22 cellular contexts compared by ENCODE assay signal in genomic region chr7:106035568-106035967, GRCh38.
DNase-seq lines count a peak whose midpoint lies in the region; ATAC-seq, FAIRE-seq and TF ChIP-seq lines count a peak whose summit lies in the region.
"Had no signal": no experiment of that assay in that cellular context is flagged by ENCODE, and none has a peak within 500 bp of the region (broad histone marks: within the 10 kb centered on the region; RNA-seq: fewer than 3 reads in every experiment).

No MANE protein-coding gene starts in this region.

- in situ Hi-C loops in HepG2 (cut with HindIII; ENCODE audit: extremely low pct_ligation_motif_present, low pct_unique_long_range_greater_than_20kb): no loop called here
- in situ Hi-C loops in K562 (cut with MboI): no loop called here
- in situ Hi-C loops in transverse colon (cut with MboI; ENCODE audit: low pct_ligation_motif_present in 1 of 4, low pct_unique_long_range_greater_than_20kb in 1 of 4, low sequenced_read_pairs in 3 of 4): loop anchor here in 2 of 4 donors (25.0 kb wide), 2 partner anchors 273 to 373 kb away; no protein-coding TSS in a partner anchor

- FAIRE-seq in HepG2 (lab: Jason Lieb, UNC) (peak; percentile 15), K562 (lab: Jason Lieb, UNC) (peak; percentile 76)
- FAIRE-seq: A549, D721Med, G401.6, GM12891, GM19239 had no signal

- DNase-seq in HepG2 (ENCODE audit: low spot score) (no peak), right lobe of liver (no peak), K562 (ENCODE audit: extremely low read depth in 1 of 4, low spot score in 3 of 4) (no peak), testis (peak; percentile 56), transverse colon (no peak)
- DNase-seq in natural killer cell treated with Interleukin-12 subunit alpha and Interleukin-12 subunit beta and Interleukin-15 and Interleukin-18, amount 100 ng/mL, for 72 hours (ENCODE audit: low spot score): no peak
- DNase-seq: AML-193; Caco-2; Calu3; CD4-positive, alpha-beta T cell; CD8-positive, alpha-beta T cell; DMS79 treated with DMSO at 0.1 percent for 48 hours; GF-D8 had no signal

- no peak overlapping the region for H3K27ac ChIP-seq in HepG2 (ENCODE audit: extremely low read length, insufficient read depth, low read length)
- no peak overlapping the region for H3K27ac ChIP-seq in right lobe of liver
- H3K27ac ChIP-seq in K562 (ENCODE audit: extremely low read depth, low read depth, low read length): no peak overlapping the region
- no peak overlapping the region for H3K27ac ChIP-seq in testis
- no peak overlapping the region for H3K27ac ChIP-seq in transverse colon
- H3K27ac ChIP-seq: 22Rv1; A549; BLaER1 treated with 17β-estradiol and CSF1 and Interleukin-3, amounts not matched to agents 10 nM and 100 nM; C4-2B had no signal

- no peaks in the 10 kb centered on the region for H3K9me3 Mint-ChIP-seq in natural killer cell treated with Interleukin-12 subunit alpha and Interleukin-12 subunit beta and Interleukin-15 and Interleukin-18, amount 100 ng/mL, for 72 hours
- H3K9me3 Mint-ChIP-seq: CD4-positive, alpha-beta T cell; CD8-positive, alpha-beta T cell had no signal

- intact Hi-C loops in HepG2 (cut with micrococcal nuclease; ENCODE audit: unreplicated experiment): no loop called here
- intact Hi-C loops in right lobe of liver (cut with DNase I): no loop called here
- intact Hi-C loops in K562 (cut with micrococcal nuclease): no loop called here
- intact Hi-C loops in testis (cut with DNase I; ENCODE audit: low total_unique reads): no loop called here
- intact Hi-C loops in transverse colon (cut with DNase I; ENCODE audit: low total_unique reads): loop anchor here (5.0 kb wide), 1 partner anchor 388 kb away; no protein-coding TSS in a partner anchor

- no peaks in the 10 kb centered on the region for H3K9me1 ChIP-seq in K562 (ENCODE audit: control insufficient read depth, insufficient read depth, low read length)

- peaks cover 9 to 15% of the 10 kb centered on the region in 2 donors for H3K27me3 Mint-ChIP-seq in natural killer cell treated with Interleukin-12 subunit alpha and Interleukin-12 subunit beta and Interleukin-15 and Interleukin-18, amount 100 ng/mL, for 72 hours
- H3K27me3 Mint-ChIP-seq: CD4-positive, alpha-beta T cell had no signal

- no peak overlapping the region for H3K4me3 Mint-ChIP-seq in natural killer cell treated with Interleukin-12 subunit alpha and Interleukin-12 subunit beta and Interleukin-15 and Interleukin-18, amount 100 ng/mL, for 72 hours
- H3K4me3 Mint-ChIP-seq: B cell; CD4-positive, alpha-beta T cell; CD8-positive, alpha-beta T cell had no signal

- no peaks in the 10 kb centered on the region for H3K36me3 ChIP-seq in HepG2 (replicated peaks in 1 of 2; ENCODE audit: control insufficient read depth in 1 of 2, insufficient read depth in 2 of 2, low read length in 2 of 2)
- no peaks in the 10 kb centered on the region for H3K36me3 ChIP-seq in right lobe of liver
- H3K36me3 ChIP-seq in K562 (ENCODE audit: control insufficient read depth, insufficient read depth, low read length): no peaks in the 10 kb centered on the region
- H3K36me3 ChIP-seq in testis (ENCODE audit: low read depth, missing control alignments): no peaks in the 10 kb centered on the region
- H3K36me3 ChIP-seq in transverse colon: no peaks in the 10 kb centered on the region
- H3K36me3 ChIP-seq: BLaER1 treated with 17β-estradiol and CSF1 and Interleukin-3, amounts not matched to agents 10 nM and 100 nM had no signal

- H3K4me2 ChIP-seq in HepG2 (ENCODE audit: low read depth, low read length) (no peak overlapping the region), K562 (ENCODE audit: insufficient read depth, low read length) (no peak overlapping the region)
- H3K4me2 ChIP-seq: A549; BLaER1 treated with 17β-estradiol and CSF1 and Interleukin-3, amounts not matched to agents 10 nM and 100 nM had no signal

- no peaks in the 10 kb centered on the region for H3K4me1 ChIP-seq in HepG2 (ENCODE audit: insufficient read depth, low read length)
- no peaks in the 10 kb centered on the region for H3K4me1 ChIP-seq in right lobe of liver
- H3K4me1 ChIP-seq in K562 (replicated peaks in 1 of 2; ENCODE audit: control insufficient read depth in 2 of 2, insufficient read depth in 2 of 2, low read length in 2 of 2): peaks cover 0 to under 1% of the 10 kb centered on the region in 2 experiments; a peak in 2 of 5 replicates
- H3K4me1 ChIP-seq in testis: no peaks in the 10 kb centered on the region
- peaks cover 0 to 4% (median 0%) of the 10 kb centered on the region in 4 donors for H3K4me1 ChIP-seq in transverse colon
- H3K4me1 ChIP-seq: A549, Caco-2 had no signal

- H2AFZ ChIP-seq in HepG2 (ENCODE audit: low read length) (no peak overlapping the region), K562 (ENCODE audit: low read depth, low read length) (0 out of 2 replicates have a peak overlapping the region, but pooled peaks have one; percentile 7)

- no peak overlapping the region for H3K9ac ChIP-seq in HepG2 (ENCODE audit: insufficient read depth, low read depth, low read length)
- no peak overlapping the region for H3K9ac ChIP-seq in K562 (ENCODE audit: insufficient read depth in 1 of 2, low read depth in 2 of 2, low read length in 2 of 2)
- H3K9ac ChIP-seq: BLaER1 treated with 17β-estradiol and CSF1 and Interleukin-3, amounts not matched to agents 10 nM and 100 nM had no signal

- H3K9me3 ChIP-seq in HepG2 (ENCODE audit: low read length) (no peaks in the 10 kb centered on the region), right lobe of liver (no peaks in the 10 kb centered on the region), K562 (replicated peaks; ENCODE audit: control insufficient read depth, insufficient read depth, low read depth, low read length) (no peaks in the 10 kb centered on the region), testis (no peaks in the 10 kb centered on the region), transverse colon (no peaks in the 10 kb centered on the region)
- H3K9me3 ChIP-seq: Caco-2 had no signal

- BruUV-seq in HepG2 (replicated peaks; lab: Mats Ljungman, UMichigan): no TSS peak
- BruUV-seq in K562 (replicated peaks; lab: Mats Ljungman, UMichigan): no TSS peak

- 55% methylated on average over 8 of the region's 8 CpGs for WGBS in HepG2 (ENCODE audit: low lambda C conversion rate)
- WGBS in right lobe of liver (ENCODE audit: insufficient coverage, low coverage, low lambda C conversion rate, missing lambda C conversion rate): 85% methylated on average over 8 of the region's 8 CpGs
- 38% methylated on average over 8 of the region's 8 CpGs for WGBS in K562 (ENCODE audit: insufficient coverage, low coverage, missing lambda C conversion rate)
- 70 to 72% methylated on average over 8 of the region's 8 CpGs for WGBS in testis, 2 donors
- 90 to 97% methylated on average over 7 to 8 of the region's 8 CpGs for WGBS in transverse colon (ENCODE audit: low coverage in 1 of 2), 2 donors

- no peak for TF ChIP-seq POLR2A in HepG2 (IDR thresholded peaks at IDR 0.05; ENCODE audit: insufficient read depth in 1 of 2, low read depth in 2 of 2, low read length in 2 of 2)
- no peak for TF ChIP-seq POLR2A in right lobe of liver (IDR thresholded peaks at IDR 0.05)
- no peak for TF ChIP-seq POLR2A in K562 (conservative IDR thresholded peaks at IDR 0.05)
- TF ChIP-seq POLR2A in testis (IDR thresholded peaks at IDR 0.05): no peak
- no peak for TF ChIP-seq POLR2A in transverse colon (IDR thresholded peaks at IDR 0.05)

- H3K36me3 Mint-ChIP-seq in natural killer cell treated with Interleukin-12 subunit alpha and Interleukin-12 subunit beta and Interleukin-15 and Interleukin-18, amount 100 ng/mL, for 72 hours: no peaks in the 10 kb centered on the region
- H3K36me3 Mint-ChIP-seq: CD8-positive, alpha-beta T cell had no signal

- CTCF ChIA-PET in HepG2 (lab: Yijun Ruan, JAX; ENCODE audit: low intra/inter-chr PET ratio, low total read pairs): no interaction called here
- CTCF ChIA-PET in K562 (lab: Yijun Ruan, JAX; ENCODE audit: low intra/inter-chr PET ratio): no interaction called here

- H3K79me2 ChIP-seq in HepG2 (ENCODE audit: insufficient read depth, low read length) (no peaks in the 10 kb centered on the region), K562 (ENCODE audit: control insufficient read depth, insufficient read depth, low read length) (no peaks in the 10 kb centered on the region)

- H4K20me1 ChIP-seq in HepG2 (ENCODE audit: insufficient read depth, low read length) (no peaks in the 10 kb centered on the region), K562 (replicated peaks; ENCODE audit: control insufficient read depth, insufficient read depth, low read length) (peaks cover 1% of the 10 kb centered on the region; the same call in 1 of the 2 replicates)

- H3K4me1 Mint-ChIP-seq in natural killer cell treated with Interleukin-12 subunit alpha and Interleukin-12 subunit beta and Interleukin-15 and Interleukin-18, amount 100 ng/mL, for 72 hours (ENCODE audit: low read depth in 2 of 2): no peaks in the 10 kb centered on the region

- no peak overlapping the region for H3K27ac Mint-ChIP-seq in natural killer cell treated with Interleukin-12 subunit alpha and Interleukin-12 subunit beta and Interleukin-15 and Interleukin-18, amount 100 ng/mL, for 72 hours
- H3K27ac Mint-ChIP-seq: B cell; CD4-positive, alpha-beta T cell; CD8-positive, alpha-beta T cell had no signal

- H3K27me3 ChIP-seq in HepG2 (ENCODE audit: control insufficient read depth in 1 of 2, insufficient read depth in 2 of 2, low read length in 2 of 2) (0 out of 5 replicates have a peak, but pooled peaks cover 0 to 5% of the 10 kb centered on the region in 2 experiments), right lobe of liver (no peaks in the 10 kb centered on the region), K562 (ENCODE audit: control insufficient read depth in 2 of 2, insufficient read depth in 2 of 2, low read length in 2 of 2) (peaks cover 0 to 27% of the 10 kb centered on the region in 2 experiments; a peak in 3 of 5 replicates), testis (no peaks in the 10 kb centered on the region), transverse colon (no peaks in the 10 kb centered on the region)

- H3K4me3 ChIP-seq in HepG2 (replicated peaks in 1 of 3; ENCODE audit: insufficient read depth in 1 of 3, low read depth in 2 of 3, low read length in 3 of 3) (no peak overlapping the region), right lobe of liver (no peak overlapping the region), K562 (no peak overlapping the region), testis (no peak overlapping the region), transverse colon (no peak overlapping the region)
- H3K4me3 ChIP-seq: A549; BLaER1 treated with 17β-estradiol and CSF1 and Interleukin-3, amounts not matched to agents 10 nM and 100 nM had no signal

- POLR2A ChIA-PET in HepG2 (lab: Yijun Ruan, JAX) (no interaction called here), K562 (lab: Yijun Ruan, JAX) (interaction anchor here (0.7 to 1.5 kb wide), 2 partner anchors 9 to 11 kb away, joined by 4 read pairs; no protein-coding TSS in a partner anchor)

- no peak for TF ChIP-seq RAD21 in HepG2 (CRISPR knock-in tag; IDR thresholded peaks at IDR 0.05)
- TF ChIP-seq RAD21 in K562 (CRISPR knock-in tag; conservative IDR thresholded peaks at IDR 0.05 in 1 of 2, IDR thresholded peaks at IDR 0.05 in 1 of 2): no peak

- ATAC-seq in HepG2 (no peak), right lobe of liver (no peak), K562 (peak; percentile 40; the same call in 2 of the 3 replicates)
- ATAC-seq in natural killer cell treated with Interleukin-12 subunit alpha and Interleukin-12 subunit beta and Interleukin-15 and Interleukin-18, amount 100 ng/mL, for 72 hours: no peak
- ATAC-seq: A549; CD8-positive, alpha-beta T cell had no signal

- TF ChIP-seq EP300 in HepG2 (IDR thresholded peaks at IDR 0.05; ENCODE audit: low read depth in 2 of 2, low read length in 2 of 2) (no peak), HepG2 (CRISPR knock-in tag; IDR thresholded peaks at IDR 0.05; ENCODE audit: borderline replicate concordance) (no peak), K562 (IDR thresholded peaks at IDR 0.05; ENCODE audit: low read length) (no peak), transverse colon (IDR thresholded peaks at IDR 0.05; ENCODE audit: low read depth) (no peak)

- no peak for TF ChIP-seq CTCF in HepG2 (CRISPR knock-in tag; IDR thresholded peaks at IDR 0.05)
- no peak for TF ChIP-seq CTCF in right lobe of liver (IDR thresholded peaks at IDR 0.05)
- no peak for TF ChIP-seq CTCF in K562 (IDR thresholded peaks at IDR 0.05 in 2 of 3, conservative IDR thresholded peaks at IDR 0.05 in 1 of 3; ENCODE audit: insufficient read depth in 2 of 3, low read depth in 1 of 3, low read length in 3 of 3)
- no peak for TF ChIP-seq CTCF in testis (IDR thresholded peaks at IDR 0.05)
- TF ChIP-seq CTCF in transverse colon (IDR thresholded peaks at IDR 0.05): no peak

Comparison
In these comparisons a context has a peak if more than half of its experiments do, and no peak if none do; other contexts are left out.
1. Of the 241 proteins assayed by ChIP-seq in both HepG2 and K562: peak only in HepG2: none; only in K562: none; in both: NFYB; in neither: 240.